Comparison of ENCODE assay signal across 9 cellular contexts in the genomic region with DNA sequence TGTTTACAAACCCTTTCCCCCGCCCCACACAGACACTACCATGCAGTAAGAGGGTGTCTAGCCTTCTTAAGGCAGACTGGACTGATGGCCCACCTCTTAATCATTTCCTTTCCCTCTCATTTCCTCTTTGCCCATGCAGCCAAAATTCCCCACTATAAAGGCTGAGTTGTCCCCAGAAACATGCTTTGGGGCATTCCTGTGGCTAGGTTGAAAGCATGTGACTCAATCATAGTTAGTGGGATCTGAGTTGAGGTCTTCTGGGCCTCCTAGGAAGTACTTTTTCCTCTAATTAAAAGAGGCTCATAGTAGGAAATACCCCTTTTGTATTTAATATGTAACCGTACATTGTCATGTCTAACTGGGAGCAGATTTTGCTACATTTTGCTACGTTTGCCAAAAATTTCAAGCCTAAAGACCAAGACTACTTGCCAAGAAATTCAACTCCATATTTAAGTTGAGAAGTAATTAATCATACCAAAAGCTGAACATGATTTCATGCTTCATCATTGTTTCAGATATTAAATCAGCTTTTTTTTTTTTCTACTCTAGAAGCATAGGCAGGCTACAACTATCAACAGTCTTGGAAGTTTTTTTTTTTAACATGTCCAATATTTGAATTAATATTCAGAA.
A peak's percentile ranks its signal among the peaks of the same experiment; 100 is the strongest.
DNase-seq lines count a peak whose midpoint lies in the region; ATAC-seq lines count a peak whose summit lies in the region.
"Had no signal": no experiment of that assay in that cellular context is flagged by ENCODE, and none has a peak within 500 bp of the region (broad histone marks: within the 10 kb centered on the region; RNA-seq: fewer than 3 reads in every experiment).

No MANE protein-coding gene starts in this region.

- peak; percentile 97 for DNase-seq in M059J (ENCODE audit: low read depth)
- peak; percentile 83 for DNase-seq in dedifferentiated amniotic fluid mesenchymal stem cell (ENCODE audit: extremely low spot score)
- peak; percentile 97 for DNase-seq in renal cortical epithelial cell (ENCODE audit: low read depth)
- DNase-seq in NCI-H774 (lab: John Stamatoyannopoulos, UW), result no peak
- no peak for DNase-seq in NOMO-1 (lab: John Stamatoyannopoulos, UW; ENCODE audit: unreplicated experiment in 2 of 2)

- peak; percentile 56 for ATAC-seq in GM18868 (IDR thresholded peaks at IDR 0.05; ENCODE audit: unreplicated experiment)
- no peak for ATAC-seq in HG03095 (IDR thresholded peaks at IDR 0.05; ENCODE audit: unreplicated experiment)
- ATAC-seq in HG02763 (IDR thresholded peaks at IDR 0.05; ENCODE audit: unreplicated experiment), result no peak
- ATAC-seq: pancreas had no signal

Comparison
In these comparisons a context has a peak if more than half of its experiments do, and no peak if none do; other contexts are left out.
1. DNase-seq: peak in M059J (single experiment), dedifferentiated amniotic fluid mesenchymal stem cell (single experiment) and renal cortical epithelial cell (single experiment); none in NCI-H774 (single experiment) and NOMO-1 (0 of 2).